ENCODE assay signal across 15 cellular contexts in the genomic region with DNA sequence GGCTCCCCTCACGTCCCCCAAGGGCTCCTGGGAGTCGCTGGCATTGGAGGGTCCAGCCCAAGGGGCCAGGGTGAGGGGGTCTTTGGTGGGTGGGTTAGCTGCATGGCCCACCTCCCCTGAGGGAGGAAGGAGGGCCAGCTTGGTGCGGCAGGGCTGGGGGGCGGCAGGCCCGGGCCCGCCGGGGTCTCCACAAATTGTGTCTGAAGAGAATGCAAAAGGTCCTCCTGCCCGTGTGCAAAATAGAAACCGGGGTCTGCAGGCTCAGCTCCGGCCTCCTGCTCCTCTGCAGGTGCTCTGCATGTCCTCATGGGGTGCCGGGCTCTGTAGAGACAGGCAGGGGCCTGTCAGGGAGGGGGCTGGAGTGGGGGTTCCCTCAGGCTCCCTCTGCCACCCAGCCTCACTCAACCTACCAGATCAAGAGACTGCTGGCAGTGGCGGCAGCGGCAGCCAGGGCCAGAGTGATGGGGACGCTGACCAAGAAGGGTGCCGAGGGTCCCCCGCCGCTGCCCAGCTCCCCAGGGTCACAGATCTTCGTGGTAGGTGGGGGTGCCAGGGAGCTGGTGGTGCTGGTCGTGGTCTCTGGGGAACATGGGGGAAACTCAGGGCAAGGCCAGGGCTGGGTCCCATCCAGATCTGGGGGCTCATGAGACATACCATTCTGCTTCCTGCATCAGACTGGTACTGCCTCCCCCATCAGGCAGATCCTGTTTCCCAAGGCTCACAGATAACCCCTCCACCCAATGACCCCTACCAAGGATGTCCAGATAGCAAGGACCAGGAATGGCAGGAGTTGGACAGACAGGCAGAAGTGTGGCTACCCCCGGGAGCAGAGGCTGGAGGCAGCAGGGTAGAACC. TPM values are rescaled to one million over a fixed set of nuclear protein-coding genes. Genes with fewer than 3 reads are reported as not detected.
DNase-seq lines count a peak whose midpoint lies in the region; ATAC-seq and TF ChIP-seq lines count a peak whose summit lies in the region.
"Had no signal": no experiment of that assay in that cellular context is flagged by ENCODE, and none has a peak within 500 bp of the region (broad histone marks: within the 10 kb centered on the region; RNA-seq: fewer than 3 reads in every experiment).

No MANE protein-coding gene starts in this region.

- ATAC-seq in left cardiac atrium (no peak), heart left ventricle (no peak), RWPE2 (ENCODE audit: low read depth) (no peak), aorta (ENCODE audit: low FRiP score) (no peak)
- no peak for ATAC-seq in stimulated activated naive CD8-positive, alpha-beta T cell treated with anti-CD3 and anti-CD28 coated beads, Interleukin-15, Interleukin-2, amounts not matched to agents 100 U/mL and 50 U/mL, for 24 hours
- ATAC-seq: Panc1 had no signal

- no peak overlapping the region for H2BK15ac ChIP-seq in neuronal stem cell (ENCODE audit: low read length)

- H3K9ac ChIP-seq in neuronal stem cell (ENCODE audit: low read depth, low read length, poor library complexity): no peak overlapping the region

- peak overlapping the region; percentile 12 for H2BK120ac ChIP-seq in neuronal stem cell (ENCODE audit: low read depth, low read length)

- 91 to 94% (median 91%) methylated on average over 15 to 20 of the region's 20 CpGs for WGBS in heart left ventricle, 4 donors
- no CpG with 5 or more reads among the region's 20 CpGs for WGBS in neuronal stem cell (ENCODE audit: extremely low coverage in 2 of 2, insufficient read length in 2 of 2, insufficient replicate concordance in 1 of 2), 2 donors
- WGBS in aorta, 2 donors: 89 to 92% methylated on average over 20 of the region's 20 CpGs

- no peak overlapping the region for H2AK5ac ChIP-seq in neuronal stem cell (ENCODE audit: low read depth, low read length)

- H4K8ac ChIP-seq in neuronal stem cell (ENCODE audit: low read depth, low read length): no peak overlapping the region

- H3K27me3 ChIP-seq in heart left ventricle (no peaks in the 10 kb centered on the region), RWPE2 (ENCODE audit: insufficient read depth, poor library complexity, severe bottlenecking) (no peaks in the 10 kb centered on the region), neuronal stem cell (ENCODE audit: control insufficient read depth in 3 of 3, insufficient read depth in 3 of 3, low read depth in 1 of 3, low read length in 3 of 3) (no peaks in the 10 kb centered on the region), aorta (ENCODE audit: control insufficient read depth in 1 of 2, insufficient read depth in 2 of 2, low read length in 1 of 2) (no peaks in the 10 kb centered on the region)

- TF ChIP-seq POLR2A in heart left ventricle (IDR thresholded peaks at IDR 0.05): no peak

- H3K9me3 ChIP-seq in heart left ventricle (no peaks in the 10 kb centered on the region), RWPE2 (ENCODE audit: severe bottlenecking) (no peaks in the 10 kb centered on the region), neuronal stem cell (replicated peaks in 1 of 2; ENCODE audit: control insufficient read depth in 2 of 2, insufficient read depth in 1 of 2, low read depth in 1 of 2, low read length in 2 of 2) (no peaks in the 10 kb centered on the region), aorta (ENCODE audit: control insufficient read depth, low read length) (no peaks in the 10 kb centered on the region)

- H3K4me3 ChIP-seq in heart left ventricle: no peak overlapping the region
- H3K4me3 ChIP-seq in RWPE2 (ENCODE audit: severe bottlenecking): no peak overlapping the region
- no peak overlapping the region for H3K4me3 ChIP-seq in neuronal stem cell (ENCODE audit: low read length in 2 of 2)
- H3K4me3 ChIP-seq in aorta (ENCODE audit: low read length in 2 of 2): no peak overlapping the region

- H2BK5ac ChIP-seq in neuronal stem cell (ENCODE audit: low read length): no peak overlapping the region

- H3K79me1 ChIP-seq in neuronal stem cell (ENCODE audit: low read depth, low read length): no peaks in the 10 kb centered on the region

- H3K23ac ChIP-seq in neuronal stem cell (ENCODE audit: low read depth, low read length, poor library complexity): peak overlapping the region; percentile 45

- no peak overlapping the region for H3K27ac ChIP-seq in heart left ventricle
- no peak overlapping the region for H3K27ac ChIP-seq in RWPE2 (ENCODE audit: poor library complexity, severe bottlenecking)
- H3K27ac ChIP-seq in neuronal stem cell (replicated peaks; ENCODE audit: low read length): no peak overlapping the region
- H3K27ac ChIP-seq in aorta (ENCODE audit: low read depth in 1 of 2, low read length in 2 of 2): no peak overlapping the region

- H2AFZ ChIP-seq in neuronal stem cell (ENCODE audit: low read length): no peak overlapping the region

- intact Hi-C loops in left cardiac atrium (cut with DNase I): loop anchor here in 1 of 2 donors (2.0 kb wide), 1 partner anchor 39 kb away; no protein-coding TSS in a partner anchor
- intact Hi-C loops in heart left ventricle (cut with DNase I): no loop called here
- intact Hi-C loops in aorta (cut with DNase I): no loop called here

- H3K4me2 ChIP-seq in neuronal stem cell (ENCODE audit: insufficient read depth, low read length, poor library complexity, severe bottlenecking): no peak overlapping the region

- DNase-seq in left cardiac atrium (peak; percentile 10), heart left ventricle (no peak), RWPE2 (ENCODE audit: low spot score) (peak; percentile 44), neuronal stem cell (ENCODE audit: low spot score) (no peak), aorta (peak; percentile 37 to 71)
- DNase-seq in stimulated activated naive CD8-positive, alpha-beta T cell treated with anti-CD3 and anti-CD28 coated beads, Interleukin-15, Interleukin-2, amounts not matched to agents 100 U/mL and 50 U/mL, for 24 hours: no peak
- no peak for DNase-seq in activated CD4-positive, alpha-beta T cell treated with anti-CD3 and anti-CD28 coated beads, Interleukin-2, amount 50 U/mL, for 4 hours
- DNase-seq: AML-193, HCEC 1CT, NCI-H187, NCI-H226, NCI-H524 treated with DMSO at 0.1 percent for 48 hours had no signal

- no peak for TF ChIP-seq CTCF in heart left ventricle (IDR thresholded peaks at IDR 0.05)
- TF ChIP-seq CTCF in RWPE2 (IDR thresholded peaks at IDR 0.05; ENCODE audit: poor library complexity, severe bottlenecking): no peak

- H2BK12ac ChIP-seq in neuronal stem cell (ENCODE audit: low read length): no peak overlapping the region

- no peak overlapping the region for H3K4ac ChIP-seq in neuronal stem cell (ENCODE audit: low read length)

- H3K4me1 ChIP-seq in heart left ventricle (peaks cover 0 to 5% (median 0%) of the 10 kb centered on the region in 12 donors), RWPE2 (ENCODE audit: insufficient read depth, poor library complexity, severe bottlenecking) (no peaks in the 10 kb centered on the region), neuronal stem cell (ENCODE audit: control insufficient read depth in 2 of 2, insufficient read depth in 1 of 2, low read depth in 1 of 2, low read length in 2 of 2) (peaks cover 8 to 15% of the 10 kb centered on the region in 2 donors), aorta (ENCODE audit: control insufficient read depth in 1 of 2, insufficient read depth in 2 of 2, low read length in 2 of 2) (no peaks in the 10 kb centered on the region)

- no peak overlapping the region for H3K14ac ChIP-seq in neuronal stem cell (ENCODE audit: low read length)

- no peaks in the 10 kb centered on the region for H3K36me3 ChIP-seq in heart left ventricle
- H3K36me3 ChIP-seq in RWPE2 (ENCODE audit: low read depth): no peaks in the 10 kb centered on the region
- H3K36me3 ChIP-seq in neuronal stem cell (replicated peaks in 1 of 2; ENCODE audit: control insufficient read depth in 2 of 2, insufficient read depth in 2 of 2, low read length in 2 of 2): peaks cover 19 to 72% of the 10 kb centered on the region in 2 donors
- no peaks in the 10 kb centered on the region for H3K36me3 ChIP-seq in aorta (ENCODE audit: control insufficient read depth in 1 of 2, insufficient read depth in 2 of 2, low read length in 1 of 2)

- H4K91ac ChIP-seq in neuronal stem cell (ENCODE audit: low read depth, low read length, poor library complexity): no peak overlapping the region

- no peak overlapping the region for H3K18ac ChIP-seq in neuronal stem cell (ENCODE audit: low read length)

RNA-seq across cellular contexts. Expression of a gene that starts 29.2 kb away (rescaled TPM):
- total RNA-seq in left cardiac atrium: under 1 TPM; 0.56 to 0.60 TPM
- total RNA-seq in heart left ventricle: 1 to 10 TPM in 1 of 9 donors, under 1 TPM in 6, not detected in 2; 0.37 to 1.2 (median 0.52) TPM
- polyA plus RNA-seq in heart left ventricle: under 1 TPM; 0.26 to 0.27 TPM
- 18.0 TPM for polyA plus RNA-seq in neuronal stem cell (2013, experiment 1 of 2)
- polyA plus RNA-seq in neuronal stem cell (2013, experiment 2 of 2): 16.3 TPM
- total RNA-seq in aorta: not detected
- not detected for polyA plus RNA-seq in aorta

RNA-seq across cellular contexts. Expression of a gene that starts 37.5 kb away (rescaled TPM):
- 10 to 100 TPM; 21.3 to 45.3 TPM for total RNA-seq in left cardiac atrium
- 1 to 10 TPM in 5 of 9 donors, under 1 TPM in 4; 0.43 to 9.8 (median 1.2) TPM for total RNA-seq in heart left ventricle
- 1 to 10 TPM; 2.2 to 2.3 TPM for polyA plus RNA-seq in heart left ventricle
- 127 TPM for polyA plus RNA-seq in neuronal stem cell (2013, experiment 1 of 2)
- polyA plus RNA-seq in neuronal stem cell (2013, experiment 2 of 2): 126 TPM
- 1 to 10 TPM; 4.2 to 9.9 TPM for total RNA-seq in aorta
- 1 to 10 TPM in 1 of 2 donors, under 1 TPM in 1; 0.10 to 1.4 TPM for polyA plus RNA-seq in aorta
- total RNA-seq: CD4-positive, alpha-beta T cell; LHCN-M2 had no signal

RNA-seq across cellular contexts. Expression of a gene that starts 59.9 kb away (rescaled TPM):
- total RNA-seq in left cardiac atrium: 10 to 100 TPM; 20.8 to 27.8 TPM
- total RNA-seq in heart left ventricle: 10 to 100 TPM; 22.5 to 79.2 (median 38.3) TPM
- 10 to 100 TPM; 31.7 to 59.9 TPM for polyA plus RNA-seq in heart left ventricle
- 53.6 TPM for polyA plus RNA-seq in neuronal stem cell (2013, experiment 1 of 2)
- polyA plus RNA-seq in neuronal stem cell (2013, experiment 2 of 2): 52.2 TPM
- 1 to 10 TPM; 6.0 to 9.8 TPM for total RNA-seq in aorta
- polyA plus RNA-seq in aorta: 10 to 100 TPM; 16.2 to 17.3 TPM

Comparison
In these comparisons a context has a peak if more than half of its experiments do, and no peak if none do; other contexts are left out.
1. DNase-seq: peak in left cardiac atrium (single experiment), RWPE2 (single experiment) and aorta (2 of 2); none in heart left ventricle (0 of 5), neuronal stem cell (single experiment), stimulated activated naive CD8-positive, alpha-beta T cell treated with anti-CD3 and anti-CD28 coated beads, Interleukin-15, Interleukin-2, amounts not matched to agents 100 U/mL and 50 U/mL, for 24 hours (single experiment) and activated CD4-positive, alpha-beta T cell treated with anti-CD3 and anti-CD28 coated beads, Interleukin-2, amount 50 U/mL, for 4 hours (0 of 2).